8 cellular contexts compared by ENCODE assay signal in the genomic region with DNA sequence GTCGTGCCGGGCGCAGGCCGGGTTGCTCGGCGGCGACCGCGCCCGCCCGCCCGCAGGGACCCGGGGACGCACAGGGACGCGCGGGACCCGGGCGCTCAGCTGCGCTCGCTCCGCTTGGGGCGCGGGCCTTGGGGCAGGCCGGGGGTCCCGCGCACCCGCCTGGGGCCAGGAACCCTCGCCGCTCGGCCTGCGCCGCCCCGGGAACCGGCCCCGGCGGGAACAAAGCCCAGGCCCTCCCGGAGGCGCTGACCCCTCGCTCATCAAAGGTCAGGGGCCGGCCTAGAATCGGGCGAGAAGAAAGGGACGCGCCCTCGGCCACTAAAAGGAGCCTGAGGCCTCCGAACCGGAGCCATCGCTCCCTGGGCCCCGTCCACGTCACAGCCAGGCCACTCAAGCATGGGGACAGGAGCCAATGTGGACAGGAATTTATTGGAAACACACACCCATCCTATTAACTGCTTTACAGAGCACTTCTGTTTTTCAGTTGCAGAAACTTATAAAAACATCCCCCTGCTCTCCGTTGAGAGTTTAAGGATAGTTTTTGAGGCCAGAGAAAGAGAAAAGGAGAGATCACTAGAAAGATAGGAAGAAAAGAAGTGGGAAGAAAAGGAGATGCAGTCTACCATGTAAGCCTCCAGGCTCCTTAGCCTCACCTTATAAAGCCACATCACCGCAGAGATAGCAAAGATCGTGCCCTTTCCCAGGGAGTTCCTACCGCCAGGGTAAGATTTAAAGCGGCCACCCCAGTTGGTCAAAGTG. TPM values are rescaled to one million over a fixed set of nuclear protein-coding genes. Genes with fewer than 3 reads are reported as not detected.
DNase-seq lines count a peak whose midpoint lies in the region; ATAC-seq and TF ChIP-seq lines count a peak whose summit lies in the region.

No MANE protein-coding gene starts in this region.

- no peak for TF ChIP-seq POLR2A in lower leg skin (IDR thresholded peaks at IDR 0.05)
- TF ChIP-seq POLR2A in upper lobe of left lung (IDR thresholded peaks at IDR 0.05) = peak in 2 of 4 donors; percentile 50 to 59

- no peaks in the 10 kb centered on the region for H3K36me3 ChIP-seq in upper lobe of left lung

- DNase-seq in cardiac fibroblast (ENCODE audit: low read depth in 2 of 2) (peak; percentile 29 to 56), lower leg skin (ENCODE audit: low spot score in 2 of 2) (no peak), upper lobe of left lung (peak in 1 of 2 donors; percentile 63), T-helper 1 cell (no peak), GOT3 (lab: John Stamatoyannopoulos, UW) (no peak), NCI-H2196 treated with DMSO at 0.1 percent for 48 hours (lab: John Stamatoyannopoulos, UW; ENCODE audit: unreplicated experiment) (no peak)

- TF ChIP-seq EP300 in upper lobe of left lung (IDR thresholded peaks at IDR 0.05) = no peak

- H3K4me1 ChIP-seq in upper lobe of left lung = peaks cover 34 to 69% (median 51%) of the 10 kb centered on the region in 4 donors

- WGBS in lower leg skin, 2 donors = 14 to 18% methylated on average over 26 to 31 of the region's 56 CpGs
- 6 to 40% methylated on average over 7 to 41 of the region's 56 CpGs for WGBS in upper lobe of left lung, 2 donors

- intact Hi-C loops in lower leg skin (cut with DNase I; ENCODE audit: low total_unique reads) = no loop called here

- H3K4me3 ChIP-seq in cardiac fibroblast (replicated peaks in 1 of 2; ENCODE audit: low read depth in 2 of 2, low read length in 2 of 2) (peak overlapping the region; percentile 43 to 74), lower leg skin (ENCODE audit: low read depth, poor library complexity, severe bottlenecking) (peak overlapping the region; percentile 72), upper lobe of left lung (peak overlapping the region in 3 of 4 donors; percentile 71 to 83 (median 80))

- peak; percentile 6 for ATAC-seq in GM18868 (IDR thresholded peaks at IDR 0.05; ENCODE audit: unreplicated experiment)
- ATAC-seq in HG03571 (IDR thresholded peaks at IDR 0.05; ENCODE audit: unreplicated experiment) = peak; percentile 10
- ATAC-seq in upper lobe of left lung (ENCODE audit: low FRiP score in 2 of 2) = peak; percentile 6 to 59

- no peak for TF ChIP-seq CTCF in cardiac fibroblast (IDR thresholded peaks at IDR 0.05; ENCODE audit: low read depth, low read length)
- TF ChIP-seq CTCF in lower leg skin (IDR thresholded peaks at IDR 0.05) = no peak
- TF ChIP-seq CTCF in upper lobe of left lung (IDR thresholded peaks at IDR 0.05) = peak in 3 of 6 experiments; percentile 25 to 32 (median 30)

- H3K27ac ChIP-seq in upper lobe of left lung = peak overlapping the region; percentile 93 to 98 (median 94)

- H3K9me3 ChIP-seq in upper lobe of left lung = no peaks in the 10 kb centered on the region

- no peaks in the 10 kb centered on the region for H3K27me3 ChIP-seq in upper lobe of left lung

RNA-seq across cellular contexts. Expression of gene ZFHX3, which starts 0.5 kb away (rescaled TPM):
- 10 to 100 TPM in 2 of 4 donors, 1 to 10 TPM in 2; 3.4 to 14.9 (median 10.0) TPM for total RNA-seq in lower leg skin
- 10 to 100 TPM; 22.4 to 40.3 (median 27.0) TPM for total RNA-seq in upper lobe of left lung

Comparison
In these comparisons a context has a peak if more than half of its experiments do, and no peak if none do; other contexts are left out.
1. DNase-seq: peak in cardiac fibroblast (2 of 2); none in lower leg skin (0 of 2), T-helper 1 cell (0 of 5), GOT3 (single experiment) and NCI-H2196 treated with DMSO at 0.1 percent for 48 hours (single experiment).
2. Peak in every context shown above with its lines, with median percentiles within 50 percentile points of each other: ATAC-seq and H3K4me3 ChIP-seq.